9 cellular contexts compared by ENCODE assay signal in genomic region chr16:19601083-19601976, GRCh38. TPM values are rescaled to one million over a fixed set of nuclear protein-coding genes. Genes with fewer than 3 reads are reported as not detected.
DNase-seq lines count a peak whose midpoint lies in the region; ATAC-seq, FAIRE-seq and TF ChIP-seq lines count a peak whose summit lies in the region.
"Had no signal": no experiment of that assay in that cellular context is flagged by ENCODE, and none has a peak within 500 bp of the region (broad histone marks: within the 10 kb centered on the region; RNA-seq: fewer than 3 reads in every experiment).

No MANE protein-coding gene starts in this region.

- FAIRE-seq in endothelial cell of umbilical vein (lab: Jason Lieb, UNC) = peak; percentile 82
- FAIRE-seq: colon had no signal

- DNase-seq in NOMO-1 treated with DMSO at 0.1 percent for 48 hours (lab: John Stamatoyannopoulos, UW; ENCODE audit: unreplicated experiment) = peak; percentile 0
- no peak for DNase-seq in NOMO-1 (lab: John Stamatoyannopoulos, UW; ENCODE audit: unreplicated experiment in 2 of 2)
- peak; percentile 70 for DNase-seq in Karpas-422
- peak in 23 of 34 experiments; percentile 1 to 38 (median 16) for DNase-seq in T-cell
- peak; percentile 60 for DNase-seq in endothelial cell of umbilical vein (ENCODE audit: low read depth, low spot score)
- peak; percentile 50 for DNase-seq in neural crest cell (ENCODE audit: low read depth, low spot score)
- DNase-seq in dedifferentiated amniotic fluid mesenchymal stem cell (ENCODE audit: extremely low spot score) = no peak

- no TSS peak for BruUV-seq in endothelial cell of umbilical vein (replicated peaks; lab: Mats Ljungman, UMichigan)

- no peaks in the 10 kb centered on the region for H3K9me3 ChIP-seq in Karpas-422 (ENCODE audit: low read length)
- H3K9me3 ChIP-seq in endothelial cell of umbilical vein (replicated peaks; ENCODE audit: control insufficient read depth, insufficient read depth, low read length) = no peaks in the 10 kb centered on the region

- H3K36me3 Mint-ChIP-seq in T-cell = peaks cover 46% of the 10 kb centered on the region
- H3K36me3 Mint-ChIP-seq in neural crest cell (ENCODE audit: low read depth) = no peaks in the 10 kb centered on the region

- no peaks in the 10 kb centered on the region for H3K79me2 ChIP-seq in Karpas-422 (ENCODE audit: low read length)
- no peaks in the 10 kb centered on the region for H3K79me2 ChIP-seq in endothelial cell of umbilical vein (ENCODE audit: control insufficient read depth, insufficient read depth, low read length)

- H3K36me3 ChIP-seq in Karpas-422 (ENCODE audit: insufficient read depth, low read length) = no peaks in the 10 kb centered on the region
- H3K36me3 ChIP-seq in endothelial cell of umbilical vein (ENCODE audit: control insufficient read depth in 2 of 2, extremely low read depth in 1 of 2, insufficient read depth in 2 of 2, low read length in 2 of 2) = peaks cover 0 to 4% of the 10 kb centered on the region in 2 experiments

- H4K20me1 ChIP-seq in Karpas-422 (ENCODE audit: insufficient read depth, low read depth, low read length) = no peaks in the 10 kb centered on the region
- H4K20me1 ChIP-seq in endothelial cell of umbilical vein (replicated peaks; ENCODE audit: control insufficient read depth, extremely low read depth, insufficient read depth, low read length) = no peaks in the 10 kb centered on the region

- CTCF ChIA-PET in T-cell (lab: Charles Lee) = interaction anchor here (0.6 to 5.2 kb wide), 14 partner anchors 9 to 296 kb away, joined by 3 to 46 read pairs (median 4); partner anchors contain the start of genes GPRC5B (in 1 of the 2) and VPS35L (in 1 of the 2)
- CTCF ChIA-PET in endothelial cell of umbilical vein (lab: Charles Lee) = interaction anchor here (0.5 to 13.1 kb wide), 51 partner anchors 8 to 785 kb away, joined by 3 to 251 read pairs (median 4); partner anchors contain the start of genes GPRC5B and VPS35L

- no peak overlapping the region for H3K4me2 ChIP-seq in Karpas-422 (ENCODE audit: low read depth, low read length, poor library complexity, severe bottlenecking)
- no peak overlapping the region for H3K4me2 ChIP-seq in endothelial cell of umbilical vein (ENCODE audit: insufficient read depth, low read length)

- ATAC-seq in T-cell (replicated peaks in 1 of 4) = no peak
- no peak for ATAC-seq in GM19397 (IDR thresholded peaks at IDR 0.05; ENCODE audit: unreplicated experiment)

- POLR2A ChIA-PET in T-cell (lab: Charles Lee) (no interaction called here), endothelial cell of umbilical vein (lab: Charles Lee) (interaction anchor here (1.0 kb wide), 1 partner anchor 285 kb away, joined by 4 read pairs; no protein-coding TSS in a partner anchor)

- H3K4me1 ChIP-seq in Karpas-422 (ENCODE audit: low read length) = no peaks in the 10 kb centered on the region
- H3K4me1 ChIP-seq in endothelial cell of umbilical vein (ENCODE audit: control insufficient read depth, extremely low read depth, insufficient read depth, low read length) = peaks cover 5% of the 10 kb centered on the region

- no peaks in the 10 kb centered on the region for H3K27me3 ChIP-seq in Karpas-422 (ENCODE audit: low read length)
- no peaks in the 10 kb centered on the region for H3K27me3 ChIP-seq in endothelial cell of umbilical vein (ENCODE audit: control insufficient read depth in 2 of 2, insufficient read depth in 2 of 2, low read length in 2 of 2)

- no peak overlapping the region for H2AFZ ChIP-seq in Karpas-422 (ENCODE audit: low read length)
- H2AFZ ChIP-seq in endothelial cell of umbilical vein (ENCODE audit: low read depth, low read length) = no peak overlapping the region

- H3K27ac ChIP-seq in Karpas-422 (ENCODE audit: low read length) (no peak overlapping the region), endothelial cell of umbilical vein (ENCODE audit: insufficient read depth, low read depth, low read length) (no peak overlapping the region)

- H3K4me1 Mint-ChIP-seq in T-cell = no peaks in the 10 kb centered on the region
- H3K4me1 Mint-ChIP-seq in neural crest cell = peaks cover 6% of the 10 kb centered on the region

- H3K4me3 ChIP-seq in Karpas-422 (ENCODE audit: low read length) = no peak overlapping the region
- H3K4me3 ChIP-seq in endothelial cell of umbilical vein (replicated peaks in 1 of 3; ENCODE audit: insufficient read depth in 1 of 3, low read depth in 1 of 3, low read length in 3 of 3) = no peak overlapping the region

- H3K9me1 ChIP-seq in endothelial cell of umbilical vein (replicated peaks; ENCODE audit: control insufficient read depth, extremely low read depth, insufficient read depth, low read length) = no peaks in the 10 kb centered on the region

- peaks cover 0 to 10% (median 3%) of the 10 kb centered on the region in 3 donors for H3K9me3 Mint-ChIP-seq in T-cell
- H3K9me3 Mint-ChIP-seq in neural crest cell = no peaks in the 10 kb centered on the region

- TF ChIP-seq POLR2A in endothelial cell of umbilical vein (IDR thresholded peaks at IDR 0.05; ENCODE audit: low read depth, low read length) = no peak

- H3K4me3 Mint-ChIP-seq in T-cell = no peak overlapping the region
- H3K4me3 Mint-ChIP-seq in neural crest cell = no peak overlapping the region

- no peaks in the 10 kb centered on the region for H3K9me2 ChIP-seq in Karpas-422 (replicated peaks; ENCODE audit: insufficient read depth, low read length)

- H3K27me3 Mint-ChIP-seq in T-cell = no peaks in the 10 kb centered on the region
- H3K27me3 Mint-ChIP-seq in neural crest cell (ENCODE audit: low read depth) = no peaks in the 10 kb centered on the region

- dilution Hi-C loops in endothelial cell of umbilical vein (cut with MboI; ENCODE audit: extremely low pct_ligation_motif_present, low sequenced_read_pairs) = no loop called here

- H3K27ac Mint-ChIP-seq in T-cell = peak overlapping the region in 1 of 2 donors; percentile 11
- peak overlapping the region; percentile 50 for H3K27ac Mint-ChIP-seq in neural crest cell (ENCODE audit: unreplicated experiment)

- H3K9ac ChIP-seq in Karpas-422 (ENCODE audit: low read length) = no peak overlapping the region
- no peak overlapping the region for H3K9ac ChIP-seq in endothelial cell of umbilical vein (replicated peaks; ENCODE audit: extremely low read depth, insufficient read depth, low read length)

- intact Hi-C loops in endothelial cell of umbilical vein (cut with micrococcal nuclease) = loop anchor here (1.0 to 10.0 kb wide), 4 partner anchors 43 to 285 kb away; partner anchors contain the start of genes IQCK and KNOP1

- TF ChIP-seq CTCF in endothelial cell of umbilical vein (IDR thresholded peaks at IDR 0.05; ENCODE audit: extremely low read depth in 1 of 2, insufficient read depth in 1 of 2, low read depth in 1 of 2, low read length in 2 of 2) (peak; percentile 41 to 49), neural crest cell (conservative IDR thresholded peaks at IDR 0.05) (peak; percentile 89)

TF ChIP-seq in endothelial cell of umbilical vein, 7 proteins besides CTCF, POLR2A, EP300 and RAD21:
- TF ChIP-seq GATA2 (IDR thresholded peaks at IDR 0.05; ENCODE audit: insufficient read depth, insufficient read length, low read depth, low read length) (no peak), MYC (IDR thresholded peaks at IDR 0.05; ENCODE audit: low read depth, low read length) (no peak), EZH2 (IDR thresholded peaks at IDR 0.05; ENCODE audit: borderline replicate concordance, low read depth, low read length, severe bottlenecking) (no peak), POLR2AphosphoS5 (IDR thresholded peaks at IDR 0.05; ENCODE audit: insufficient read depth, low read depth, low read length) (no peak), JUN (IDR thresholded peaks at IDR 0.05; ENCODE audit: borderline replicate concordance, insufficient read depth, insufficient read length, low read depth) (no peak), FOS (IDR thresholded peaks at IDR 0.05; ENCODE audit: borderline replicate concordance, insufficient read depth, low read length) (no peak), MAX (IDR thresholded peaks at IDR 0.05; ENCODE audit: insufficient read depth, insufficient read length) (no peak)
TF ChIP-seq in endothelial cell of umbilical vein: peak in this region for 0.

RNA-seq across cellular contexts. Expression of gene VPS35L, which starts 45.8 kb away (rescaled TPM):
- total RNA-seq in Karpas-422 (2014; rRNA removed; shearing (Covaris generic); ENCODE audit: low replicate concordance) = 4.7 and 6.6 TPM in 2 replicates
- 10 to 100 TPM; 40.2 to 46.9 (median 42.9) TPM for total RNA-seq in T-cell
- 80.2 and 91.1 TPM in 2 replicates for total RNA-seq in endothelial cell of umbilical vein
- 43.7 and 49.1 TPM in 2 replicates for polyA plus RNA-seq in endothelial cell of umbilical vein
- polyA plus RNA-seq in endothelial cell of umbilical vein (2011; cell fraction: cytosol; rRNA removed) = 43.0 and 54.1 TPM in 2 replicates
- polyA plus RNA-seq in endothelial cell of umbilical vein (2011; cell fraction: nucleus; rRNA removed) = 79.7 and 86.1 TPM in 2 replicates
- polyA plus RNA-seq in endothelial cell of umbilical vein (2012) = 50.2 and 54.4 TPM in 2 replicates
- 131 and 172 TPM in 2 replicates for polyA minus RNA-seq in endothelial cell of umbilical vein
- 6.9 TPM for polyA minus RNA-seq in endothelial cell of umbilical vein (2011; cell fraction: cytosol; rRNA and poly(A)+ RNA removed)
- 127 and 144 TPM in 2 replicates for polyA minus RNA-seq in endothelial cell of umbilical vein (2011; cell fraction: nucleus; rRNA and poly(A)+ RNA removed)
- 59.1 and 63.6 TPM in 2 replicates for total RNA-seq in neural crest cell

Comparison
In these comparisons a context has a peak if more than half of its experiments do, and no peak if none do; other contexts are left out.
1. DNase-seq: peak in NOMO-1 treated with DMSO at 0.1 percent for 48 hours (single experiment), Karpas-422 (single experiment), T-cell (23 of 34), endothelial cell of umbilical vein (single experiment) and neural crest cell (single experiment); none in NOMO-1 (0 of 2) and dedifferentiated amniotic fluid mesenchymal stem cell (single experiment).